ENCODE assay signal across 16 cellular contexts in genomic region chr6:163263998-163264661, GRCh38.
DNase-seq lines count a peak whose midpoint lies in the region; ATAC-seq lines count a peak whose summit lies in the region.
"Had no signal": no experiment of that assay in that cellular context is flagged by ENCODE, and none has a peak within 500 bp of the region (broad histone marks: within the 10 kb centered on the region; RNA-seq: fewer than 3 reads in every experiment).

No MANE protein-coding gene starts in this region.

- DNase-seq in NCI-H69 (lab: John Stamatoyannopoulos, UW) (peak; percentile 7), head of caudate nucleus (peak in 31 of 42 donors; percentile 38 to 86 (median 67)), medulla oblongata (ENCODE audit: extremely low spot score) (peak; percentile 78), superior temporal gyrus (ENCODE audit: extremely low spot score) (peak; percentile 71), KG1 (lab: John Stamatoyannopoulos, UW) (no peak)
- DNase-seq in activated naive CD4-positive, alpha-beta T cell treated with Interleukin-2 at 50 U/mL for 16 hours: no peak
- DNase-seq: activated CD4-positive, alpha-beta T cell treated with anti-CD3 and anti-CD28 coated beads, Interleukin-2, amount 50 U/mL, for 4 hours; colonic mucosa; HCEC 1CT; kidney glomerular epithelial cell; MV-4-11; NCI-H1930; NCI-H510A; SHP77 treated with DMSO at 0.1 percent for 48 hours; stimulated activated CD8-positive, alpha-beta memory T cell treated with anti-CD3 and anti-CD28 coated beads, Interleukin-4, amount 100 ng/mL, for 48 hours had no signal

- intact Hi-C loops in head of caudate nucleus (cut with DNase I): loop anchor here (5.0 to 10.0 kb wide), 2 partner anchors 51 to 148 kb away; partner anchors contain the start of gene QKI

- no peak for ATAC-seq in GM21825 (IDR thresholded peaks at IDR 0.05; ENCODE audit: unreplicated experiment)

Comparison
In these comparisons a context has a peak if more than half of its experiments do, and no peak if none do; other contexts are left out.
1. DNase-seq: peak in NCI-H69 (single experiment), head of caudate nucleus (31 of 42), medulla oblongata (single experiment) and superior temporal gyrus (single experiment); none in KG1 (single experiment) and activated naive CD4-positive, alpha-beta T cell treated with Interleukin-2 at 50 U/mL for 16 hours (single experiment).